10 cellular contexts compared by ENCODE assay signal in the genomic region with DNA sequence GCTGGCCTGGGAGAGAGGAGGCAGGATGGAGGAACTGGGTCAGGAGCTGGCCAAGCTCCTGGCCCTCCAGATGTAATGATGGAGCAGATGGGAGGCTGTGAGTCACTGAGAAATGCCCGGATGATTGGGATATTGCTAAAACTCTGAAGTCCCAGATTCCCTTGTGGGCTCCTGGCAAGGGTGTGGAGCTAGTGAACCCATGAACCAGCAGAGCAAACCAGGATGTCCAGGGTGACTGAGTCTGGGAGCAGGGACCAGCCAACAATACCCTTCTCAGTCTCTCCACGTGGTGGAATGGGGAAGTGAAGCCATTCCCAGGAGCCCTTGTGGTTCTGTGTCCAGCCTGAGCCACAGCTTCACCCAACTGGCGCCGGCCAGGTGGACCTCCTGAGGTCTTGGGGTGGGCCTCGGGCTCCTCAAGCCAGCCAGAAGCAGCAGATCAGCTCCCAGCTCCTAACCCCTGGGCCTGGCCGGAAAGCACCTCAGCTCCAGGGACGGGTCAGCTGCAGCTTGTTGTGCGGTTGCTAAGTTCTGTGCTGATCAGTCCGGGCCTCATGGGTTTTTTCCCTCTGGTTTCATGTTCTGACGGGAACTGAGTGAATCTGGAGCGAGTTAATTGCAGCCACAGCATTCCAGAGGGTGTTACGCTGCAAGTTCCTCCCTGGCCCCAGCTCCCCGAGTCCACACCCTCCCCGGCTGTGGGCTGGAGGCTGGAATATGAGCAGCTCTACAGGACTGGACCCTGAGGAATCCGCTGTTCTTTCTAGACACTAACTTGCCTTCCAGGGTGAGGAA. TPM values are rescaled to one million over a fixed set of nuclear protein-coding genes. Genes with fewer than 3 reads are reported as not detected.
DNase-seq lines count a peak whose midpoint lies in the region; ATAC-seq, FAIRE-seq and TF ChIP-seq lines count a peak whose summit lies in the region.
"Had no signal": no experiment of that assay in that cellular context is flagged by ENCODE, and none has a peak within 500 bp of the region (broad histone marks: within the 10 kb centered on the region; RNA-seq: fewer than 3 reads in every experiment).

No MANE protein-coding gene starts in this region.

- H3K4me1 Mint-ChIP-seq in activated naive CD8-positive, alpha-beta T cell treated with anti-CD3 and anti-CD28 coated beads for 36 hours, result no peaks in the 10 kb centered on the region

- TF ChIP-seq CTCF in mammary epithelial cell (conservative IDR thresholded peaks at IDR 0.05 in 1 of 2, IDR thresholded peaks at IDR 0.05 in 1 of 2; ENCODE audit: extremely low read depth in 1 of 2, insufficient read depth in 1 of 2, low read depth in 1 of 2, low read length in 2 of 2) (no peak), stomach (IDR thresholded peaks at IDR 0.05) (peak in 2 of 7 experiments; percentile 10 to 11), GM10266 (IDR thresholded peaks at IDR 0.05; ENCODE audit: control insufficient read depth, insufficient read depth, low read depth, missing control alignments) (no peak)

- TF ChIP-seq EP300 in stomach (IDR thresholded peaks at IDR 0.05), result no peak

- peak overlapping the region; percentile 66 for H3K4me2 ChIP-seq in mammary epithelial cell (ENCODE audit: insufficient read depth, low read depth, low read length)

- H3K36me3 ChIP-seq in mammary epithelial cell (ENCODE audit: insufficient read depth, low read length) (no peaks in the 10 kb centered on the region), stomach (no peaks in the 10 kb centered on the region)

- in situ Hi-C loops in mammary epithelial cell (cut with MboI; ENCODE audit: low sequenced_read_pairs in 2 of 2), result loop anchor here in 1 of 2 donors (5.0 kb wide), 1 partner anchor 39 kb away; the partner anchor contains the start of gene DUSP1

- CTCF ChIA-PET in mammary epithelial cell (lab: Charles Lee; ENCODE audit: low non-redundant PET), result interaction anchor here (0.6 kb wide), 1 partner anchor 227 kb away, joined by 3 read pairs; no protein-coding TSS in a partner anchor

- H3K9me3 Mint-ChIP-seq in activated naive CD8-positive, alpha-beta T cell treated with anti-CD3 and anti-CD28 coated beads for 36 hours, result no peaks in the 10 kb centered on the region

- no peak overlapping the region for H3K4me3 ChIP-seq in mammary epithelial cell (replicated peaks in 1 of 3; ENCODE audit: insufficient read depth in 1 of 3, low read depth in 2 of 3, low read length in 3 of 3)
- H3K4me3 ChIP-seq in stomach, result no peak overlapping the region

- H3K4me1 ChIP-seq in mammary epithelial cell (ENCODE audit: insufficient read depth, low read length) (peaks cover 31% of the 10 kb centered on the region), stomach (peaks cover 24 to 51% (median 35%) of the 10 kb centered on the region in 4 donors)

- H3K36me3 Mint-ChIP-seq in activated naive CD8-positive, alpha-beta T cell treated with anti-CD3 and anti-CD28 coated beads for 36 hours, result no peaks in the 10 kb centered on the region

- peak overlapping the region; percentile 100 for H3K27ac ChIP-seq in mammary epithelial cell (ENCODE audit: insufficient read depth, low read depth, low read length)
- H3K27ac ChIP-seq in stomach, result peak overlapping the region; percentile 67 to 93 (median 91)

- intact Hi-C loops in mammary epithelial cell (cut with micrococcal nuclease), result loop anchor here (1.0 to 2.0 kb wide), 5 partner anchors 32 to 199 kb away; no protein-coding TSS in a partner anchor
- intact Hi-C loops in left colon (cut with DNase I, micrococcal nuclease), result no loop called here
- intact Hi-C loops in stomach (cut with DNase I; ENCODE audit: low total_unique reads), result no loop called here

- TF ChIP-seq POLR2A in H54 (IDR thresholded peaks at IDR 0.05; ENCODE audit: low read depth, low read length) (peak; percentile 49; the same call in 1 of the 2 replicates), stomach (IDR thresholded peaks at IDR 0.05) (no peak)

- DNase-seq in H54 (ENCODE audit: insufficient read length, low spot score), result peak; percentile 82
- DNase-seq in mammary epithelial cell, result peak; percentile 100
- peak; percentile 61 to 81 for DNase-seq in left colon
- peak; percentile 69 for DNase-seq in stomach
- no peak for DNase-seq in activated naive CD8-positive, alpha-beta T cell treated with anti-CD3 and anti-CD28 coated beads for 36 hours
- no peak for DNase-seq in GM10266 (ENCODE audit: extremely low spot score)
- DNase-seq in COR-L47 (lab: John Stamatoyannopoulos, UW), result no peak
- DNase-seq: amygdala, NCI-H524 treated with DMSO at 0.1 percent for 48 hours had no signal

- H2AFZ ChIP-seq in mammary epithelial cell (ENCODE audit: low read depth, low read length), result peak overlapping the region; percentile 48

- ATAC-seq in left colon (peak; percentile 90), GM18858 (IDR thresholded peaks at IDR 0.05; ENCODE audit: unreplicated experiment) (no peak)

- no peak overlapping the region for H3K4me3 Mint-ChIP-seq in activated naive CD8-positive, alpha-beta T cell treated with anti-CD3 and anti-CD28 coated beads for 36 hours

- WGBS in mammary epithelial cell (ENCODE audit: low coverage, missing lambda C conversion rate), result 2% methylated on average over 12 of the region's 15 CpGs
- 6 to 31% (median 24%) methylated on average over 10 to 15 of the region's 15 CpGs for WGBS in stomach, 5 donors

- BruUV-seq in mammary epithelial cell (replicated peaks; lab: Mats Ljungman, UMichigan), result TSS peak; percentile 91

- H3K79me2 ChIP-seq in mammary epithelial cell (ENCODE audit: insufficient read depth, low read length), result no peaks in the 10 kb centered on the region

- no peaks in the 10 kb centered on the region for H3K9me3 ChIP-seq in mammary epithelial cell (replicated peaks; ENCODE audit: insufficient read depth, low read length)
- H3K9me3 ChIP-seq in stomach, result no peaks in the 10 kb centered on the region

- dilution Hi-C loops in mammary epithelial cell (cut with HindIII; ENCODE audit: low sequenced_read_pairs), result no loop called here

- H3K9ac ChIP-seq in mammary epithelial cell (ENCODE audit: insufficient read depth, low read length), result peak overlapping the region; percentile 94

- H3K27me3 ChIP-seq in mammary epithelial cell (ENCODE audit: insufficient read depth, low read length) (no peaks in the 10 kb centered on the region), stomach (no peaks in the 10 kb centered on the region)

- no peak for FAIRE-seq in H54 (lab: Jason Lieb, UNC)

- no peaks in the 10 kb centered on the region for H4K20me1 ChIP-seq in mammary epithelial cell (ENCODE audit: insufficient read depth, low read length)

- H3K27me3 Mint-ChIP-seq in activated naive CD8-positive, alpha-beta T cell treated with anti-CD3 and anti-CD28 coated beads for 36 hours, result no peaks in the 10 kb centered on the region

- no peak overlapping the region for H3K27ac Mint-ChIP-seq in activated naive CD8-positive, alpha-beta T cell treated with anti-CD3 and anti-CD28 coated beads for 36 hours

RNA-seq across cellular contexts. Expression of gene DUSP1, which starts 37.6 kb away (rescaled TPM):
- total RNA-seq in mammary epithelial cell, result 10 to 100 TPM; 20.7 to 28.8 TPM
- polyA plus RNA-seq in mammary epithelial cell, result 19.1 TPM
- polyA minus RNA-seq in mammary epithelial cell, result 22.7 TPM
- total RNA-seq in left colon, result 100 to 1,000 TPM; 148 to 242 TPM
- 100 to 1,000 TPM; 167 to 690 (median 553) TPM for total RNA-seq in stomach
- 100 to 1,000 TPM in 1 of 3 donors, 10 to 100 TPM in 2; 76.4 to 136 (median 81.9) TPM for polyA plus RNA-seq in stomach
- 1 to 10 TPM; 8.7 to 8.9 TPM for total RNA-seq in activated naive CD8-positive, alpha-beta T cell treated with anti-CD3 and anti-CD28 coated beads for 36 hours

Comparison
In these comparisons a context has a peak if more than half of its experiments do, and no peak if none do; other contexts are left out.
1. DNase-seq: peak in H54 (single experiment), mammary epithelial cell (single experiment), left colon (2 of 2) and stomach (single experiment); none in activated naive CD8-positive, alpha-beta T cell treated with anti-CD3 and anti-CD28 coated beads for 36 hours (single experiment), GM10266 (single experiment) and COR-L47 (single experiment).
2. RNA of gene DUSP1, which starts 37.6 kb away (total RNA-seq): 167 to 690 TPM in stomach and 148 to 242 TPM in left colon; 20.7 to 28.8 TPM in mammary epithelial cell and 8.7 to 8.9 TPM in activated naive CD8-positive, alpha-beta T cell treated with anti-CD3 and anti-CD28 coated beads for 36 hours; every median in the first group is over 4 times any median in the second.